In the genomic region with DNA sequence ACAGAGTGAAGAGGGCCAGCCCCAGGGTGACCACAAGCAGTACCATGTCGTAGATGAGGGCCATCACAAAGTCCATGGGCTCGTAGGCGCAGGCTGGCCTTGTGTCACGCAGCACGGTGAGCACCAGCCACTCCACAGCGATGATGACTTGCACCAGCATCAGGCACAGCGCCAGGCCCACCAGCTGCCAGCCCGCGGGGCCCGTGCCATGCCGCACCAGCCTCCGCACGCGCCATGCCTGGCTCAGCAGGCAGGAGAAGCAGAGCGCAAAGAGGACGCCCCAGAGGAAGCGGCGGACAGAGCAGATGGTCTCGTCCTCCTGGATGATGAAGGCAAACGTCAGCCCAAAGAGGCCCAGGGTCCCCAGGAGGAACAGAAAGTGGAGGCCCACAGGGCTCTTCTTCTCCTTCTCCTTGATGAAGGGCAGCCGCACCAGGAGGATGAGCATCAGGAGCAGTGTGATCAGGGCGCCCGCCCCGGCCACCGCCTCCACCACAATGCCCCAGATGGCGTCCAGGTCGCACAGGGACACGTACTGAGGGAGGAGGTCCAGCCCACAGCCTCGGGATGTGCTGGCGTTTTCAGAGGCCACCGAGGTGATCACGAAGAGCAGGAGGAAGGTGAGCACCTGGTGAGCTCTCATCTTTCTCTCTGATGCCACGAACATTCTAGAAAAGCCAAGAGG, we compare ENCODE assay signal across 17 cellular contexts. TPM values are rescaled to one million over a fixed set of nuclear protein-coding genes. Genes with fewer than 3 reads are reported as not detected.
"Had no signal": no experiment of that assay in that cellular context is flagged by ENCODE, and none has a peak within 500 bp of the region (broad histone marks: within the 10 kb centered on the region; RNA-seq: fewer than 3 reads in every experiment).

No MANE protein-coding gene starts in this region.

- ATAC-seq: activated T-helper 17 cell treated with anti-CD3 and anti-CD28 coated beads, Interleukin-2, amount 50 U/mL, for 72 hours; body of pancreas; left lung; upper lobe of right lung had no signal

- H3K4me3 Mint-ChIP-seq: activated B cell treated with CpG ODN at 0.5 μM for 24 hours; activated CD4-positive, alpha-beta T cell treated with anti-CD3 and anti-CD28 coated beads, Interleukin-2, amount 10 ng/mL, durations not matched to agents 24 days and 14 days; activated naive CD4-positive, alpha-beta T cell treated with anti-CD3 and anti-CD28 coated beads for 36 hours; activated T-helper 17 cell treated with anti-CD3 and anti-CD28 coated beads, Interleukin-2, amount 50 U/mL, for 72 hours; central memory CD8-positive, alpha-beta T cell; neural crest cell; T-helper 1 cell treated with Interleukin-12 subunit alpha and Interleukin-12 subunit beta and Interleukin-4 antibody, amounts not matched to agents 30 μg/mL and 1 μg/mL, for 36 hours had no signal

- H3K9me3 Mint-ChIP-seq: activated B cell treated with CpG ODN at 0.5 μM for 24 hours; activated CD4-positive, alpha-beta T cell treated with anti-CD3 and anti-CD28 coated beads, Interleukin-2, amount 10 ng/mL, durations not matched to agents 24 days and 14 days; activated naive CD4-positive, alpha-beta T cell treated with anti-CD3 and anti-CD28 coated beads for 36 hours; activated T-helper 17 cell treated with anti-CD3 and anti-CD28 coated beads, Interleukin-2, amount 50 U/mL, for 72 hours; central memory CD8-positive, alpha-beta T cell; neural crest cell; T-helper 1 cell treated with Interleukin-12 subunit alpha and Interleukin-12 subunit beta and Interleukin-4 antibody, amounts not matched to agents 30 μg/mL and 1 μg/mL, for 36 hours had no signal

- H3K27me3 Mint-ChIP-seq: activated CD4-positive, alpha-beta T cell treated with anti-CD3 and anti-CD28 coated beads, Interleukin-2, amount 10 ng/mL, durations not matched to agents 24 days and 14 days; activated T-helper 17 cell treated with anti-CD3 and anti-CD28 coated beads, Interleukin-2, amount 50 U/mL, for 72 hours had no signal

- H3K4me1 Mint-ChIP-seq: activated B cell treated with CpG ODN at 0.5 μM for 24 hours; activated CD4-positive, alpha-beta T cell treated with anti-CD3 and anti-CD28 coated beads, Interleukin-2, amount 10 ng/mL, durations not matched to agents 24 days and 14 days; activated T-helper 17 cell treated with anti-CD3 and anti-CD28 coated beads, Interleukin-2, amount 50 U/mL, for 72 hours; central memory CD8-positive, alpha-beta T cell had no signal

- H3K27ac Mint-ChIP-seq: activated B cell treated with CpG ODN at 0.5 μM for 24 hours; activated CD4-positive, alpha-beta T cell treated with anti-CD3 and anti-CD28 coated beads, Interleukin-2, amount 10 ng/mL, durations not matched to agents 24 days and 14 days; activated naive CD4-positive, alpha-beta T cell treated with anti-CD3 and anti-CD28 coated beads for 36 hours; activated T-helper 17 cell treated with anti-CD3 and anti-CD28 coated beads, Interleukin-2, amount 50 U/mL, for 72 hours; T-helper 1 cell treated with Interleukin-12 subunit alpha and Interleukin-12 subunit beta and Interleukin-4 antibody, amounts not matched to agents 30 μg/mL and 1 μg/mL, for 36 hours had no signal

- DNase-seq: activated B cell treated with CpG ODN at 0.5 μM for 24 hours; activated CD4-positive, alpha-beta T cell treated with anti-CD3 and anti-CD28 coated beads, Interleukin-2, amount 10 ng/mL, durations not matched to agents 24 days and 14 days; activated CD8-positive, alpha-beta memory T cell treated with anti-CD3 and anti-CD28 coated beads for 24 hours; activated naive CD4-positive, alpha-beta T cell treated with anti-CD3 and anti-CD28 coated beads for 36 hours; activated T-cell treated with anti-CD3 and anti-CD28 coated beads for 4 hours; dermis blood vessel endothelial cell; islet precursor cell; mesendoderm; sigmoid colon; stimulated activated naive CD4-positive, alpha-beta T cell treated with Interleukin-2 at 50 U/mL for 16 hours; upper lobe of right lung had no signal

RNA-seq across cellular contexts. Expression of a gene that starts 12.3 kb away (rescaled TPM):
- total RNA-seq: activated T-helper 17 cell treated with anti-CD3 and anti-CD28 coated beads, Interleukin-2, amount 50 U/mL, for 72 hours had no signal
